19 cellular contexts compared by ENCODE assay signal in the genomic region with DNA sequence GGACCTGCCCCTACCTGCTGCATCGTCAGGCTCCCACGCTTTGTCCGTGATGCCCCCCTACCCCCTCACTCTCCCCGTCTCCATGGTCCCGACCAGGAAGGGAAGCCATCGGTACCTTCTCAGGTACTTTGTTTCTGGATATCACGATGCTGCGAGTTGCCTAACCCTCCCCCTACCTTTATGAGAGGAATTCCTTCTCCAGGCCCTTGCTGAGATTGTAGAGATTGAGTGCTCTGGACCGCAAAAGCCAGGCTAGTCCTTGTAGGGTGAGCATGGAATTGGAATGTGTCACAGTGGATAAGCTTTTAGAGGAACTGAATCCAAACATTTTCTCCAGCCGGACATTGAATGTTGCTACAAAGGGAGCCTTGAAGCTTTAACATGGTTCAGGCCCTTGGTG. TPM values are rescaled to one million over a fixed set of nuclear protein-coding genes. Genes with fewer than 3 reads are reported as not detected.
DNase-seq lines count a peak whose midpoint lies in the region; ATAC-seq, FAIRE-seq and TF ChIP-seq lines count a peak whose summit lies in the region.
"Had no signal": no experiment of that assay in that cellular context is flagged by ENCODE, and none has a peak within 500 bp of the region (broad histone marks: within the 10 kb centered on the region; RNA-seq: fewer than 3 reads in every experiment).

No MANE protein-coding gene starts in this region.

- no peak overlapping the region for H3K4me3 ChIP-seq in right lobe of liver
- no peak overlapping the region for H3K4me3 ChIP-seq in HepG2 (replicated peaks in 1 of 3; ENCODE audit: insufficient read depth in 1 of 3, low read depth in 2 of 3, low read length in 3 of 3)
- H3K4me3 ChIP-seq in mesenchymal stem cell (ENCODE audit: insufficient read depth in 1 of 2, low read depth in 1 of 2, low read length in 2 of 2): no peak overlapping the region
- H3K4me3 ChIP-seq in trophoblast cell (ENCODE audit: low read depth, low read length): no peak overlapping the region

- TF ChIP-seq POLR2A in right lobe of liver (IDR thresholded peaks at IDR 0.05) (no peak), HepG2 (IDR thresholded peaks at IDR 0.05; ENCODE audit: insufficient read depth in 1 of 2, low read depth in 2 of 2, low read length in 2 of 2) (no peak), erythroblast (IDR thresholded peaks at IDR 0.05; ENCODE audit: low read length) (no peak)

- H3K79me2 ChIP-seq in HepG2 (ENCODE audit: insufficient read depth, low read length) (no peaks in the 10 kb centered on the region), trophoblast cell (ENCODE audit: control insufficient read depth, insufficient read depth, low read length, poor library complexity) (no peaks in the 10 kb centered on the region)

- H2BK12ac ChIP-seq in mesenchymal stem cell (ENCODE audit: low read length in 2 of 2): no peak overlapping the region
- H2BK12ac ChIP-seq in trophoblast cell (ENCODE audit: low read length): no peak overlapping the region

- H3K9me3 ChIP-seq in right lobe of liver: no peaks in the 10 kb centered on the region
- H3K9me3 ChIP-seq in HepG2 (ENCODE audit: low read length): no peaks in the 10 kb centered on the region
- no peaks in the 10 kb centered on the region for H3K9me3 ChIP-seq in mesenchymal stem cell (ENCODE audit: control insufficient read depth, low read length)
- H3K9me3 ChIP-seq in trophoblast cell (ENCODE audit: insufficient read depth, low read depth, low read length): no peaks in the 10 kb centered on the region

- ATAC-seq in right lobe of liver (no peak), HepG2 (no peak), GM21576 (IDR thresholded peaks at IDR 0.05; ENCODE audit: unreplicated experiment) (no peak)

- intact Hi-C loops in right lobe of liver (cut with DNase I) (no loop called here), HepG2 (cut with micrococcal nuclease; ENCODE audit: unreplicated experiment) (no loop called here)

- peak in 1 of 3 donors; percentile 36 for DNase-seq in right lobe of liver
- DNase-seq in HepG2 (ENCODE audit: low spot score): no peak
- DNase-seq in mesenchymal stem cell: no peak
- peak; percentile 44 to 69 for DNase-seq in trophoblast cell
- DNase-seq in erythroblast (lab: John Stamatoyannopoulos, UW): no peak
- DNase-seq in GF-D8 (lab: John Stamatoyannopoulos, UW): no peak
- DNase-seq in EL: no peak
- DNase-seq: CD4-positive, alpha-beta T cell; DMS53; H7; KG1; MV-4-11; NCI-H1694 treated with DMSO at 0.1 percent for 48 hours; NCI-H226; OCI-M1; SIG-M5 had no signal

- no peak overlapping the region for H2AK5ac ChIP-seq in mesenchymal stem cell (ENCODE audit: low read length, severe bottlenecking)
- H2AK5ac ChIP-seq in trophoblast cell (ENCODE audit: low read length): no peak overlapping the region

- H3K18ac ChIP-seq in mesenchymal stem cell (ENCODE audit: low read depth in 1 of 2, low read length in 2 of 2) (no peak overlapping the region), trophoblast cell (ENCODE audit: low read length) (no peak overlapping the region)

- no peak overlapping the region for H2BK120ac ChIP-seq in mesenchymal stem cell (ENCODE audit: low read depth, low read length)
- no peak overlapping the region for H2BK120ac ChIP-seq in trophoblast cell (ENCODE audit: insufficient read depth, low read length, poor library complexity)

- H4K12ac ChIP-seq in trophoblast cell (ENCODE audit: low read depth, low read length): no peak overlapping the region

- peaks cover 0 to 8% (median 2%) of the 10 kb centered on the region in 4 donors for H3K36me3 ChIP-seq in right lobe of liver
- H3K36me3 ChIP-seq in HepG2 (replicated peaks in 1 of 2; ENCODE audit: control insufficient read depth in 1 of 2, insufficient read depth in 2 of 2, low read length in 2 of 2): peaks cover 12 to 37% of the 10 kb centered on the region in 2 experiments; a peak in 4 of 5 replicates
- peaks cover 0 to 10% of the 10 kb centered on the region in 2 experiments for H3K36me3 ChIP-seq in mesenchymal stem cell (ENCODE audit: control insufficient read depth in 1 of 2, insufficient read depth in 2 of 2, low read depth in 1 of 2, low read length in 2 of 2)
- peaks cover 0 to 2% of the 10 kb centered on the region in 2 experiments for H3K36me3 ChIP-seq in trophoblast cell (ENCODE audit: control insufficient read depth in 1 of 2, insufficient read depth in 2 of 2, low read length in 2 of 2)

- BruUV-seq in HepG2 (replicated peaks; lab: Mats Ljungman, UMichigan): no TSS peak

- no peak for TF ChIP-seq RAD21 in HepG2 (CRISPR knock-in tag; IDR thresholded peaks at IDR 0.05)

- TF ChIP-seq CTCF in right lobe of liver (IDR thresholded peaks at IDR 0.05) (no peak), HepG2 (CRISPR knock-in tag; IDR thresholded peaks at IDR 0.05) (no peak)

- peak overlapping the region in 2 of 3 donors; percentile 93 to 94 for H3K27ac ChIP-seq in right lobe of liver
- H3K27ac ChIP-seq in HepG2 (ENCODE audit: extremely low read length, insufficient read depth, low read length): no peak overlapping the region
- no peak overlapping the region for H3K27ac ChIP-seq in mesenchymal stem cell (ENCODE audit: low read length, poor library complexity, severe bottlenecking)
- peak overlapping the region; percentile 4 for H3K27ac ChIP-seq in trophoblast cell (ENCODE audit: low read depth, low read length)

- WGBS in right lobe of liver (ENCODE audit: insufficient coverage, low coverage, low lambda C conversion rate, missing lambda C conversion rate): 88% methylated on average over 4 of the region's 10 CpGs
- 98% methylated on average over 10 of the region's 10 CpGs for WGBS in HepG2 (ENCODE audit: low lambda C conversion rate)
- 93% methylated on average over 8 of the region's 10 CpGs for WGBS in mesenchymal stem cell
- no CpG with 5 or more reads among the region's 10 CpGs for WGBS in trophoblast cell (ENCODE audit: extremely low coverage, insufficient coverage, insufficient read length)

- peaks cover 0 to 70% (median 35%) of the 10 kb centered on the region in 4 donors for H3K4me1 ChIP-seq in right lobe of liver
- peaks cover 10% of the 10 kb centered on the region for H3K4me1 ChIP-seq in HepG2 (ENCODE audit: insufficient read depth, low read length)
- H3K4me1 ChIP-seq in mesenchymal stem cell (ENCODE audit: control insufficient read depth, insufficient read depth, low read depth, low read length): peaks cover 14% of the 10 kb centered on the region
- peaks cover 9 to 10% of the 10 kb centered on the region in 2 experiments for H3K4me1 ChIP-seq in trophoblast cell (ENCODE audit: control insufficient read depth in 1 of 2, insufficient read depth in 2 of 2, low read length in 2 of 2)

- no peak overlapping the region for H2BK15ac ChIP-seq in mesenchymal stem cell (ENCODE audit: low read depth, poor library complexity, severe bottlenecking)

- H3K4ac ChIP-seq in mesenchymal stem cell (ENCODE audit: low read depth in 1 of 2, low read length in 2 of 2) (no peak overlapping the region), trophoblast cell (ENCODE audit: low read depth, low read length) (no peak overlapping the region)

- CTCF ChIA-PET in HepG2 (lab: Yijun Ruan, JAX; ENCODE audit: low intra/inter-chr PET ratio, low total read pairs): no interaction called here

- H3K79me1 ChIP-seq in mesenchymal stem cell (replicated peaks; ENCODE audit: low read length, poor library complexity, severe bottlenecking) (no peaks in the 10 kb centered on the region), trophoblast cell (ENCODE audit: low read length) (peaks cover 2% of the 10 kb centered on the region)

- TF ChIP-seq EP300 in HepG2 (IDR thresholded peaks at IDR 0.05; ENCODE audit: low read depth in 2 of 2, low read length in 2 of 2): no peak
- TF ChIP-seq EP300 in HepG2 (CRISPR knock-in tag; IDR thresholded peaks at IDR 0.05; ENCODE audit: borderline replicate concordance): no peak

- H3K23ac ChIP-seq in mesenchymal stem cell (ENCODE audit: low read length in 2 of 2) (no peak overlapping the region), trophoblast cell (ENCODE audit: low read length) (no peak overlapping the region)

- in situ Hi-C loops in HepG2 (cut with HindIII; ENCODE audit: extremely low pct_ligation_motif_present, low pct_unique_long_range_greater_than_20kb): no loop called here

- H2BK5ac ChIP-seq in mesenchymal stem cell (ENCODE audit: low read depth, low read length, poor library complexity, severe bottlenecking) (no peak overlapping the region), trophoblast cell (ENCODE audit: low read depth, low read length, poor library complexity) (no peak overlapping the region)

- H3K4me2 ChIP-seq in HepG2 (ENCODE audit: low read depth, low read length) (no peak overlapping the region), mesenchymal stem cell (ENCODE audit: low read length, poor library complexity, severe bottlenecking) (no peak overlapping the region), trophoblast cell (ENCODE audit: low read length) (no peak overlapping the region)

- H4K91ac ChIP-seq in mesenchymal stem cell (ENCODE audit: low read length) (peak overlapping the region; percentile 39), trophoblast cell (ENCODE audit: low read depth, low read length) (no peak overlapping the region)

- FAIRE-seq in HepG2 (lab: Jason Lieb, UNC): no peak

- H3K14ac ChIP-seq in mesenchymal stem cell (ENCODE audit: low read length in 2 of 2) (no peak overlapping the region), trophoblast cell (ENCODE audit: low read length) (no peak overlapping the region)

- H2AFZ ChIP-seq in HepG2 (ENCODE audit: low read length): no peak overlapping the region
- no peak overlapping the region for H2AFZ ChIP-seq in mesenchymal stem cell (ENCODE audit: low read depth, low read length)
- H2AFZ ChIP-seq in trophoblast cell (ENCODE audit: insufficient read depth, low read length, poor library complexity): no peak overlapping the region

- no peaks in the 10 kb centered on the region for H4K20me1 ChIP-seq in HepG2 (ENCODE audit: insufficient read depth, low read length)

- H3K9ac ChIP-seq in HepG2 (ENCODE audit: insufficient read depth, low read depth, low read length) (no peak overlapping the region), mesenchymal stem cell (ENCODE audit: low read length) (no peak overlapping the region), trophoblast cell (ENCODE audit: low read length) (no peak overlapping the region)

- H4K8ac ChIP-seq in mesenchymal stem cell (ENCODE audit: low read length) (no peak overlapping the region), trophoblast cell (ENCODE audit: low read depth, low read length) (no peak overlapping the region)

- H3K27me3 ChIP-seq in right lobe of liver: no peaks in the 10 kb centered on the region
- no peaks in the 10 kb centered on the region for H3K27me3 ChIP-seq in HepG2 (ENCODE audit: control insufficient read depth in 1 of 2, insufficient read depth in 2 of 2, low read length in 2 of 2)
- peaks cover 0 to 45% of the 10 kb centered on the region in 2 experiments for H3K27me3 ChIP-seq in mesenchymal stem cell (ENCODE audit: control insufficient read depth in 1 of 2, insufficient read depth in 1 of 2, low read length in 2 of 2)
- no peaks in the 10 kb centered on the region for H3K27me3 ChIP-seq in trophoblast cell (ENCODE audit: insufficient read depth, low read length)

- POLR2A ChIA-PET in HepG2 (lab: Yijun Ruan, JAX): no interaction called here

RNA-seq across cellular contexts. Expression of a gene that starts 8.9 kb away (rescaled TPM):
- total RNA-seq in right lobe of liver: not detected
- not detected in 2 replicates for total RNA-seq in HepG2 (2016; rRNA removed; fragmentation: Illumina TruSeq; extraction: Trizol)
- total RNA-seq in HepG2 (2016; cell fraction: cytosol; rRNA removed; fragmentation: Illumina TruSeq; extraction: Trizol; ENCODE audit: low read depth): not detected in 2 replicates
- total RNA-seq in HepG2 (2016; cell fraction: insoluble cytoplasmic fraction; rRNA removed; fragmentation: Illumina TruSeq; extraction: Trizol): not detected in 2 replicates
- total RNA-seq in HepG2 (2016; cell fraction: membrane; rRNA removed; fragmentation: Illumina TruSeq; extraction: Trizol): not detected in 2 replicates
- not detected in 2 replicates for total RNA-seq in HepG2 (2016; cell fraction: nucleus; rRNA removed; fragmentation: Illumina TruSeq; extraction: Trizol)
- polyA plus RNA-seq in HepG2 (2011; rRNA removed): not detected in 2 replicates
- not detected in 2 replicates for polyA plus RNA-seq in HepG2 (2011; cell fraction: cytosol; rRNA removed)
- not detected in 2 replicates for polyA plus RNA-seq in HepG2 (2011; cell fraction: nucleus; rRNA removed)
- 0.44 and 0.48 TPM in 2 replicates for polyA plus RNA-seq in HepG2 (2012)
- not detected in 2 replicates for polyA plus RNA-seq in HepG2 (2016; cell fraction: cytosol; fragmentation: Illumina TruSeq; extraction: Trizol; ENCODE audit: low read depth)
- not detected in 2 replicates for polyA plus RNA-seq in HepG2 (2016; cell fraction: insoluble cytoplasmic fraction; fragmentation: Illumina TruSeq; extraction: Trizol; ENCODE audit: low read depth)
- not detected in 2 replicates for polyA plus RNA-seq in HepG2 (2016; cell fraction: membrane; fragmentation: Illumina TruSeq; extraction: Trizol; ENCODE audit: low read depth)
- polyA plus RNA-seq in HepG2 (2016; cell fraction: nucleus; fragmentation: Illumina TruSeq; extraction: Trizol; ENCODE audit: insufficient read depth, low read depth): not detected in 2 replicates
- polyA minus RNA-seq in HepG2 (2011; rRNA and poly(A)+ RNA removed; ENCODE audit: low replicate concordance): not detected in 2 replicates
- polyA minus RNA-seq in HepG2 (2011; cell fraction: cytosol; rRNA and poly(A)+ RNA removed): not detected in 2 replicates
- not detected in 2 replicates for polyA minus RNA-seq in HepG2 (2011; cell fraction: nucleus; rRNA and poly(A)+ RNA removed)
- polyA plus RNA-seq in mesenchymal stem cell (2013, experiment 1 of 2): not detected
- not detected for polyA plus RNA-seq in mesenchymal stem cell (2013, experiment 2 of 2)
- not detected in 2 replicates for polyA plus RNA-seq in trophoblast cell (2013)
- total RNA-seq: A172; CD4-positive, alpha-beta T cell; H7 had no signal
- polyA plus RNA-seq: BJ had no signal

RNA-seq across cellular contexts. Expression of a gene that starts 13.8 kb away (rescaled TPM):
- total RNA-seq in right lobe of liver: 10 to 100 TPM in 5 of 6 experiments, 1 to 10 TPM in 1; 6.5 to 45.3 (median 28.4) TPM
- total RNA-seq in HepG2 (2016; rRNA removed; fragmentation: Illumina TruSeq; extraction: Trizol): 4.7 and 7.2 TPM in 2 replicates
- total RNA-seq in HepG2 (2016; cell fraction: cytosol; rRNA removed; fragmentation: Illumina TruSeq; extraction: Trizol; ENCODE audit: low read depth): 1.0 and 1.4 TPM in 2 replicates
- total RNA-seq in HepG2 (2016; cell fraction: insoluble cytoplasmic fraction; rRNA removed; fragmentation: Illumina TruSeq; extraction: Trizol): 4.7 and 5.6 TPM in 2 replicates
- 3.4 and 3.6 TPM in 2 replicates for total RNA-seq in HepG2 (2016; cell fraction: membrane; rRNA removed; fragmentation: Illumina TruSeq; extraction: Trizol)
- total RNA-seq in HepG2 (2016; cell fraction: nucleus; rRNA removed; fragmentation: Illumina TruSeq; extraction: Trizol): 9.3 and 11.2 TPM in 2 replicates
- 4.9 and 6.0 TPM in 2 replicates for polyA plus RNA-seq in HepG2 (2011; rRNA removed)
- 3.2 and 3.4 TPM in 2 replicates for polyA plus RNA-seq in HepG2 (2011; cell fraction: cytosol; rRNA removed)
- polyA plus RNA-seq in HepG2 (2011; cell fraction: nucleus; rRNA removed): 15.8 and 17.7 TPM in 2 replicates
- polyA plus RNA-seq in HepG2 (2012): 5.2 and 7.5 TPM in 2 replicates
- 0.59 and 0.76 TPM in 2 replicates for polyA plus RNA-seq in HepG2 (2016; cell fraction: cytosol; fragmentation: Illumina TruSeq; extraction: Trizol; ENCODE audit: low read depth)
- polyA plus RNA-seq in HepG2 (2016; cell fraction: insoluble cytoplasmic fraction; fragmentation: Illumina TruSeq; extraction: Trizol; ENCODE audit: low read depth): 5.7 and 7.7 TPM in 2 replicates
- polyA plus RNA-seq in HepG2 (2016; cell fraction: membrane; fragmentation: Illumina TruSeq; extraction: Trizol; ENCODE audit: low read depth): 1.3 and 1.9 TPM in 2 replicates
- 20.2 and 21.5 TPM in 2 replicates for polyA plus RNA-seq in HepG2 (2016; cell fraction: nucleus; fragmentation: Illumina TruSeq; extraction: Trizol; ENCODE audit: insufficient read depth, low read depth)
- polyA minus RNA-seq in HepG2 (2011; rRNA and poly(A)+ RNA removed; ENCODE audit: low replicate concordance): 12.6 and 14.6 TPM in 2 replicates
- 5.2 and 6.1 TPM in 2 replicates for polyA minus RNA-seq in HepG2 (2011; cell fraction: cytosol; rRNA and poly(A)+ RNA removed)
- polyA minus RNA-seq in HepG2 (2011; cell fraction: nucleus; rRNA and poly(A)+ RNA removed): 10.2 and 14.7 TPM in 2 replicates
- polyA plus RNA-seq in mesenchymal stem cell (2013, experiment 1 of 2): 0.86 TPM
- 0.66 TPM for polyA plus RNA-seq in mesenchymal stem cell (2013, experiment 2 of 2)
- polyA plus RNA-seq in trophoblast cell (2013): 4.0 and 4.6 TPM in 2 replicates
- total RNA-seq: CD4-positive, alpha-beta T cell had no signal

RNA-seq across cellular contexts. Expression of a gene that starts 44.2 kb away (rescaled TPM):
- total RNA-seq in right lobe of liver: under 1 TPM in 3 of 6 experiments, not detected in 3; 0.17 to 0.60 (median 0.31) TPM
- not detected in 2 replicates for total RNA-seq in HepG2 (2016; rRNA removed; fragmentation: Illumina TruSeq; extraction: Trizol)
- not detected in 2 replicates for total RNA-seq in HepG2 (2016; cell fraction: cytosol; rRNA removed; fragmentation: Illumina TruSeq; extraction: Trizol; ENCODE audit: low read depth)
- not detected in 2 replicates for total RNA-seq in HepG2 (2016; cell fraction: insoluble cytoplasmic fraction; rRNA removed; fragmentation: Illumina TruSeq; extraction: Trizol)
- not detected in 2 replicates for total RNA-seq in HepG2 (2016; cell fraction: membrane; rRNA removed; fragmentation: Illumina TruSeq; extraction: Trizol)
- total RNA-seq in HepG2 (2016; cell fraction: nucleus; rRNA removed; fragmentation: Illumina TruSeq; extraction: Trizol): not detected in 2 replicates
- not detected in 2 replicates for polyA plus RNA-seq in HepG2 (2011; rRNA removed)
- not detected in 2 replicates for polyA plus RNA-seq in HepG2 (2011; cell fraction: cytosol; rRNA removed)
- polyA plus RNA-seq in HepG2 (2011; cell fraction: nucleus; rRNA removed): not detected in 2 replicates
- polyA plus RNA-seq in HepG2 (2012): not detected in 2 replicates
- not detected in 2 replicates for polyA plus RNA-seq in HepG2 (2016; cell fraction: cytosol; fragmentation: Illumina TruSeq; extraction: Trizol; ENCODE audit: low read depth)
- not detected in 2 replicates for polyA plus RNA-seq in HepG2 (2016; cell fraction: insoluble cytoplasmic fraction; fragmentation: Illumina TruSeq; extraction: Trizol; ENCODE audit: low read depth)
- polyA plus RNA-seq in HepG2 (2016; cell fraction: membrane; fragmentation: Illumina TruSeq; extraction: Trizol; ENCODE audit: low read depth): not detected in 2 replicates
- polyA plus RNA-seq in HepG2 (2016; cell fraction: nucleus; fragmentation: Illumina TruSeq; extraction: Trizol; ENCODE audit: insufficient read depth, low read depth): not detected in 2 replicates
- polyA minus RNA-seq in HepG2 (2011; rRNA and poly(A)+ RNA removed; ENCODE audit: low replicate concordance): 0.80 TPM in 1 of 2 replicates, not detected in the other
- not detected in 2 replicates for polyA minus RNA-seq in HepG2 (2011; cell fraction: cytosol; rRNA and poly(A)+ RNA removed)
- polyA minus RNA-seq in HepG2 (2011; cell fraction: nucleus; rRNA and poly(A)+ RNA removed): not detected in 2 replicates
- not detected for polyA plus RNA-seq in mesenchymal stem cell (2013, experiment 1 of 2)
- not detected for polyA plus RNA-seq in mesenchymal stem cell (2013, experiment 2 of 2)
- not detected in 2 replicates for polyA plus RNA-seq in trophoblast cell (2013)
- total RNA-seq: CD4-positive, alpha-beta T cell; H7 had no signal
- polyA plus RNA-seq: BJ had no signal

Comparison
In these comparisons a context has a peak if more than half of its experiments do, and no peak if none do; other contexts are left out.
1. H3K27ac ChIP-seq: peak in right lobe of liver (2 of 3) and trophoblast cell (single experiment); none in HepG2 (single experiment) and mesenchymal stem cell (single experiment).
2. DNase-seq: peak in trophoblast cell (2 of 2); none in HepG2 (single experiment), mesenchymal stem cell (single experiment), erythroblast (0 of 2), GF-D8 (single experiment) and EL (single experiment).